In genomic region chr2:190357596-190357995, GRCh38 we compare ENCODE assay signal across 16 cellular contexts. TPM values are rescaled to one million over a fixed set of nuclear protein-coding genes. Genes with fewer than 3 reads are reported as not detected.
DNase-seq lines count a peak whose midpoint lies in the region; ATAC-seq and TF ChIP-seq lines count a peak whose summit lies in the region.
"Had no signal": no experiment of that assay in that cellular context is flagged by ENCODE, and none has a peak within 500 bp of the region (broad histone marks: within the 10 kb centered on the region; RNA-seq: fewer than 3 reads in every experiment).

No MANE protein-coding gene starts in this region.

- TF ChIP-seq POLR2A in gastroesophageal sphincter (IDR thresholded peaks at IDR 0.05) (no peak), suprapubic skin (IDR thresholded peaks at IDR 0.05) (no peak)

- H3K27me3 ChIP-seq in esophagus (ENCODE audit: control insufficient read depth in 1 of 2, insufficient read depth in 2 of 2, low read length in 2 of 2) (no peaks in the 10 kb centered on the region), gastroesophageal sphincter (no peaks in the 10 kb centered on the region), suprapubic skin (no peaks in the 10 kb centered on the region)

- H3K9me3 ChIP-seq in esophagus (ENCODE audit: control insufficient read depth in 2 of 2, insufficient read depth in 1 of 2, low read depth in 1 of 2, low read length in 1 of 2) (no peaks in the 10 kb centered on the region), gastroesophageal sphincter (no peaks in the 10 kb centered on the region), suprapubic skin (no peaks in the 10 kb centered on the region)

- TF ChIP-seq CTCF in gastroesophageal sphincter (IDR thresholded peaks at IDR 0.05) (no peak), suprapubic skin (IDR thresholded peaks at IDR 0.05) (no peak)

- DNase-seq in DMS 273 (lab: John Stamatoyannopoulos, UW; ENCODE audit: unreplicated experiment): peak; percentile 80
- DNase-seq in NCI-H446 treated with DMSO at 0.1 percent for 48 hours (lab: John Stamatoyannopoulos, UW): peak; percentile 58
- peak; percentile 30 for DNase-seq in myocyte (ENCODE audit: low read depth)
- DNase-seq in stimulated activated CD4-positive, alpha-beta T cell treated with anti-CD3 and anti-CD28 coated beads, Interleukin-15, amount 100 ng/mL, for 24 hours: no peak
- no peak for DNase-seq in suprapubic skin (ENCODE audit: low spot score in 2 of 2)
- DNase-seq: CD4-positive, alpha-beta memory T cell; DND-41; GDM1; NCI-H1105; NCI-H1930; NCI-H524 treated with DMSO at 0.1 percent for 48 hours; SHP77 treated with DMSO at 0.1 percent for 48 hours had no signal

- WGBS in esophagus, 2 donors: 21 to 61% methylated on average over 2 of the region's 2 CpGs
- WGBS in gastroesophageal sphincter (ENCODE audit: low coverage in 1 of 2), 2 donors: 6 to 35% methylated on average over 2 of the region's 2 CpGs
- 44% methylated on average over 2 of the region's 2 CpGs for whole genome bisulfite sequencing in suprapubic skin

- no peak for TF ChIP-seq EP300 in gastroesophageal sphincter (IDR thresholded peaks at IDR 0.05)
- TF ChIP-seq EP300 in suprapubic skin (IDR thresholded peaks at IDR 0.05): no peak

- H3K4me1 ChIP-seq in esophagus (ENCODE audit: control insufficient read depth in 2 of 2, insufficient read depth in 2 of 2, low read length in 1 of 2) (peaks cover 0 to 12% of the 10 kb centered on the region in 2 donors), gastroesophageal sphincter (peaks cover 16 to 92% (median 34%) of the 10 kb centered on the region in 3 donors), suprapubic skin (peaks cover 75% of the 10 kb centered on the region)

- H3K36me3 ChIP-seq in esophagus (ENCODE audit: control insufficient read depth in 2 of 2, insufficient read depth in 2 of 2, low read length in 1 of 2): no peaks in the 10 kb centered on the region
- peaks cover 0 to 4% of the 10 kb centered on the region in 2 donors for H3K36me3 ChIP-seq in gastroesophageal sphincter
- no peaks in the 10 kb centered on the region for H3K36me3 ChIP-seq in suprapubic skin

- ATAC-seq in gastroesophageal sphincter: no peak
- ATAC-seq: K562 had no signal

- H3K4me3 ChIP-seq in esophagus (ENCODE audit: low read depth in 1 of 2, low read length in 2 of 2) (peak overlapping the region in 1 of 2 donors; percentile 21), gastroesophageal sphincter (no peak overlapping the region), suprapubic skin (no peak overlapping the region)
- H3K4me3 ChIP-seq: K562 had no signal

- H3K27ac ChIP-seq in esophagus (ENCODE audit: low read depth in 2 of 2, low read length in 1 of 2) (peak overlapping the region; percentile 22 to 70), gastroesophageal sphincter (peak overlapping the region in 1 of 4 donors; percentile 80), suprapubic skin (no peak overlapping the region)
- H3K27ac ChIP-seq: HL-60 had no signal

RNA-seq across cellular contexts. Expression of gene INPP1, which starts 14.2 kb away (rescaled TPM):
- polyA plus RNA-seq in esophagus: 10 to 100 TPM; 51.8 to 79.2 TPM
- total RNA-seq in myocyte (18.7 and 19.6 TPM in 2 replicates), gastroesophageal sphincter (10 to 100 TPM; 18.3 to 27.7 (median 22.9) TPM), suprapubic skin (10 to 100 TPM; 14.0 to 26.5 (median 17.5) TPM)
- 22.5 TPM for polyA plus RNA-seq in myocyte (2012)

RNA-seq across cellular contexts. Expression of gene HIBCH, which starts 38.0 kb away (rescaled TPM):
- polyA plus RNA-seq in esophagus: 10 to 100 TPM; 17.5 to 32.4 TPM
- total RNA-seq in myocyte (11.1 and 13.6 TPM in 2 replicates), gastroesophageal sphincter (10 to 100 TPM; 16.5 to 20.1 (median 18.3) TPM), suprapubic skin (10 to 100 TPM; 22.9 to 30.4 (median 24.9) TPM)
- polyA plus RNA-seq in myocyte (2012): 17.8 TPM

RNA-seq across cellular contexts. Expression of gene MFSD6, which starts 50.6 kb away (rescaled TPM):
- 10 to 100 TPM; 25.2 to 30.5 TPM for polyA plus RNA-seq in esophagus
- 12.4 and 14.0 TPM in 2 replicates for total RNA-seq in myocyte
- 6.4 TPM for polyA plus RNA-seq in myocyte (2012)
- 100 to 1,000 TPM in 3 of 4 donors, 10 to 100 TPM in 1; 80.2 to 176 (median 143) TPM for total RNA-seq in gastroesophageal sphincter
- 100 to 1,000 TPM; 182 to 295 (median 199) TPM for total RNA-seq in suprapubic skin

Comparison
In these comparisons a context has a peak if more than half of its experiments do, and no peak if none do; other contexts are left out.
1. DNase-seq: peak in DMS 273 (single experiment), NCI-H446 treated with DMSO at 0.1 percent for 48 hours (single experiment) and myocyte (single experiment); none in stimulated activated CD4-positive, alpha-beta T cell treated with anti-CD3 and anti-CD28 coated beads, Interleukin-15, amount 100 ng/mL, for 24 hours (single experiment) and suprapubic skin (0 of 2).